Comparison of ENCODE assay signal across 1 cellular context in genomic region chr9:95058121-95058785, GRCh38.
TF ChIP-seq lines count a peak whose summit lies in the region.

No MANE protein-coding gene starts in this region.

TF ChIP-seq in HepG2, 621 proteins besides CTCF, POLR2A, EP300 and RAD21 (continued from another document):
- TF ChIP-seq ZBTB46 (CRISPR knock-in tag; IDR thresholded peaks at IDR 0.05; ENCODE audit: borderline replicate concordance) (no peak), PATZ1 (CRISPR knock-in tag; IDR thresholded peaks at IDR 0.05) (no peak)
